Comparison of ENCODE assay signal across 15 cellular contexts in genomic region chr9:95098391-95098921, GRCh38.
DNase-seq lines count a peak whose midpoint lies in the region; ATAC-seq and TF ChIP-seq lines count a peak whose summit lies in the region.
"Had no signal": no experiment of that assay in that cellular context is flagged by ENCODE, and none has a peak within 500 bp of the region (broad histone marks: within the 10 kb centered on the region; RNA-seq: fewer than 3 reads in every experiment).

No MANE protein-coding gene starts in this region.

- TF ChIP-seq POLR2A in thyroid gland (IDR thresholded peaks at IDR 0.05): no peak

- H3K9me3 Mint-ChIP-seq in neural crest cell: no peaks in the 10 kb centered on the region
- H3K9me3 Mint-ChIP-seq: activated T-cell treated with anti-CD3 and anti-CD28 coated beads, Interleukin-2, amount 50 U/mL, for 72 hours; CD4-positive, alpha-beta memory T cell had no signal

- no peaks in the 10 kb centered on the region for H3K27me3 ChIP-seq in thyroid gland
- H3K27me3 ChIP-seq: ovary, suprapubic skin had no signal

- peak overlapping the region; percentile 71 for H3K4me3 Mint-ChIP-seq in neural crest cell
- H3K4me3 Mint-ChIP-seq: activated T-cell treated with anti-CD3 and anti-CD28 coated beads, Interleukin-2, amount 50 U/mL, for 72 hours; CD4-positive, alpha-beta memory T cell had no signal

- peak; percentile 9 for DNase-seq in DMS53 (lab: John Stamatoyannopoulos, UW)
- DNase-seq in DMS53 treated with DMSO at 0.1 percent for 48 hours (lab: John Stamatoyannopoulos, UW; ENCODE audit: unreplicated experiment): no peak
- no peak for DNase-seq in epithelial cell of prostate (ENCODE audit: low read depth, low spot score)
- DNase-seq in neural crest cell (ENCODE audit: low read depth, low spot score): no peak
- DNase-seq in thyroid gland: peak; percentile 48 to 61
- DNase-seq in stimulated activated CD4-positive, alpha-beta T cell treated with anti-CD3 and anti-CD28 coated beads, Interleukin-2, amount 100 ng/mL, for 48 hours: no peak
- DNase-seq: activated T-cell treated with anti-CD3 and anti-CD28 coated beads, Interleukin-2, amount 50 U/mL, for 72 hours; CD4-positive, alpha-beta memory T cell; cortex of kidney; ovary; T1000 had no signal

- intact Hi-C loops in thyroid gland (cut with DNase I): no loop called here

- peaks cover 57 to 64% of the 10 kb centered on the region in 2 donors for H3K4me1 ChIP-seq in thyroid gland

- H3K27ac ChIP-seq in epithelial cell of prostate (peak overlapping the region; percentile 97), thyroid gland (peak overlapping the region; percentile 36 to 94 (median 84))
- H3K27ac ChIP-seq: 22Rv1, ovary, suprapubic skin had no signal

- peaks cover 3% of the 10 kb centered on the region for H3K27me3 Mint-ChIP-seq in neural crest cell (ENCODE audit: low read depth)
- H3K27me3 Mint-ChIP-seq: CD4-positive, alpha-beta memory T cell had no signal

- no peak for TF ChIP-seq CTCF in neural crest cell (conservative IDR thresholded peaks at IDR 0.05)
- no peak for TF ChIP-seq CTCF in thyroid gland (IDR thresholded peaks at IDR 0.05)

- no peak overlapping the region for H3K4me3 ChIP-seq in thyroid gland (replicated peaks in 1 of 3)
- H3K4me3 ChIP-seq: ovary, suprapubic skin had no signal

- WGBS in thyroid gland, 2 donors: 42 to 60% methylated on average over 12 of the region's 12 CpGs

- no peaks in the 10 kb centered on the region for H3K9me3 ChIP-seq in thyroid gland
- H3K9me3 ChIP-seq: ovary, suprapubic skin had no signal

- H3K4me1 Mint-ChIP-seq in neural crest cell: peaks cover 45% of the 10 kb centered on the region
- H3K4me1 Mint-ChIP-seq: CD4-positive, alpha-beta memory T cell had no signal

- H3K27ac Mint-ChIP-seq in neural crest cell (ENCODE audit: unreplicated experiment): peak overlapping the region; percentile 90
- H3K27ac Mint-ChIP-seq: activated T-cell treated with anti-CD3 and anti-CD28 coated beads, Interleukin-2, amount 50 U/mL, for 72 hours; CD4-positive, alpha-beta memory T cell had no signal

- ATAC-seq in GM18519 (IDR thresholded peaks at IDR 0.05; ENCODE audit: low FRiP score, unreplicated experiment): no peak
- no peak for ATAC-seq in HG02571 (IDR thresholded peaks at IDR 0.05; ENCODE audit: unreplicated experiment)
- ATAC-seq: activated T-cell treated with anti-CD3 and anti-CD28 coated beads, Interleukin-2, amount 50 U/mL, for 72 hours had no signal

- no peaks in the 10 kb centered on the region for H3K36me3 ChIP-seq in thyroid gland
- H3K36me3 ChIP-seq: ovary, suprapubic skin had no signal

- H3K36me3 Mint-ChIP-seq in neural crest cell (ENCODE audit: low read depth): peaks cover 14% of the 10 kb centered on the region

Comparison
In these comparisons a context has a peak if more than half of its experiments do, and no peak if none do; other contexts are left out.
1. DNase-seq: peak in DMS53 (single experiment) and thyroid gland (2 of 2); none in DMS53 treated with DMSO at 0.1 percent for 48 hours (single experiment), epithelial cell of prostate (single experiment), neural crest cell (single experiment) and stimulated activated CD4-positive, alpha-beta T cell treated with anti-CD3 and anti-CD28 coated beads, Interleukin-2, amount 100 ng/mL, for 48 hours (0 of 2).